Comparison of ENCODE assay signal across 8 cellular contexts in the genomic region with DNA sequence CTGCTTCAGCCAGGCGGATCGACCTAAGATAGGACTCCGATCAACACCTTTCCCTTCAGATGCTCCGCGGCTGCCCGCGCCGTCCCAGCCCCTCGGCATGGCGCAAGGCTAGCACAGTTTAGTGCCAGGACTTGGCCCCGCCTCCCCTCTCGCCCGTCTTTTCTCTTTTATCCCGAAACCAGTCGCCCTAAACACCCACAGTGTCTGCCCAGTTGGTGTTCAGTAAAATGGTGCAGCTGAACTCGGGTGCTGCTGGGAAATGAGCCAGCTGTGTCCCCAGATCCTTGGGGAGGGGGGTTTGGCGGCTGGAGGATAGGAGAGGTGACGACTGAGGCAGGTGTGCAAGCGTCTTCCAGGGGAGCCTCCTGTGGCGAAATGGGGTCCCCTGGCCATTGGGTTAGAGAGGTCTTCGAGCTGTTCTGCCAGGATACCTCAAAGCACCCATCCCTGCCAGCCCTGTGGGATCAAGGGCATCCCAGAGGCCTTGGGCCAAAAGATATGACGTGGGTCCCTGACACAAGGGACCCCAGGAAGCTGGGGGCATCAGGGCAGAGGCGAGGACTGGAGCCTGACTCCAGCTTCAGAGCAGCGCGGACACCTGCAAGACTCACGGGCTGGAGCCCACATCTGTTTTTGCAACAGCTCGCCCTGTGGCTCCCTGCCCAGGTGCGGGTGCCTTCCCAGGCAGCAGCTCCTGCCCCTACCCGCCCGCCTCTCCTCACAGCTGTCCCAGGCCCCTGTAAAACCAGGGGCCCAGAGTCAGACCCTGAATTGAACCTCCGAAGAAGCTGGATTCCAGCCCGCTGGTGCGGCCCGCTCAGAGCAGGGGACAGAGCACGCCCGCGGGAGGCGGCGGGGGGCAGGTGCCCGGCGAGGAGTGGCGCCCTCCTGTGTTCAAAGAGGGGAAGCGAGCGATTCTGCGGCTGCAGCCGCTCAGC.
A peak's percentile ranks its signal among the peaks of the same experiment; 100 is the strongest.
DNase-seq lines count a peak whose midpoint lies in the region; ATAC-seq and TF ChIP-seq lines count a peak whose summit lies in the region.

No MANE protein-coding gene starts in this region.

- ATAC-seq in HG02798 (IDR thresholded peaks at IDR 0.05; ENCODE audit: poor library complexity, unreplicated experiment), result peak; percentile 80
- peak; percentile 93 for ATAC-seq in activated CD8-positive, alpha-beta T cell treated with anti-CD3 and anti-CD28 coated beads for 36 hours
- no peak for ATAC-seq in HG03097 (IDR thresholded peaks at IDR 0.05; ENCODE audit: low FRiP score, unreplicated experiment)

- no peaks in the 10 kb centered on the region for H3K36me3 Mint-ChIP-seq in activated CD8-positive, alpha-beta T cell treated with anti-CD3 and anti-CD28 coated beads for 36 hours (ENCODE audit: low read depth)

- peaks cover 7% of the 10 kb centered on the region for H3K4me1 ChIP-seq in effector memory CD4-positive, alpha-beta T cell (ENCODE audit: control insufficient read depth, insufficient read depth, low read length, poor library complexity, severe bottlenecking)

- H3K4me1 Mint-ChIP-seq in activated CD8-positive, alpha-beta T cell treated with anti-CD3 and anti-CD28 coated beads for 36 hours (ENCODE audit: low read depth), result peaks cover 11% of the 10 kb centered on the region

- DNase-seq in Daoy (ENCODE audit: low read depth), result peak; percentile 51
- DNase-seq in NCI-H510A (lab: John Stamatoyannopoulos, UW), result peak; percentile 22
- DNase-seq in activated CD8-positive, alpha-beta T cell treated with anti-CD3 and anti-CD28 coated beads for 36 hours, result peak; percentile 72
- DNase-seq in effector memory CD4-positive, alpha-beta T cell, result peak; percentile 24 to 31 (median 30)
- DNase-seq in midbrain (lab: John Stamatoyannopoulos, UW), result peak; percentile 31
- peak; percentile 42 for DNase-seq in stimulated activated CD8-positive, alpha-beta memory T cell treated with anti-CD3 and anti-CD28 coated beads, Interleukin-4, amount 100 ng/mL, for 24 hours (ENCODE audit: low read depth)

- POLR2A ChIA-PET in activated CD8-positive, alpha-beta T cell treated with anti-CD3 and anti-CD28 coated beads for 36 hours (lab: Charles Lee), result interaction anchor here (1.1 kb wide), 1 partner anchor 18 kb away, joined by 3 read pairs; no protein-coding TSS in a partner anchor

- peak overlapping the region; percentile 20 for H3K4me3 Mint-ChIP-seq in activated CD8-positive, alpha-beta T cell treated with anti-CD3 and anti-CD28 coated beads for 36 hours

- H3K9me3 ChIP-seq in effector memory CD4-positive, alpha-beta T cell (ENCODE audit: control insufficient read depth, low read length), result no peaks in the 10 kb centered on the region

- H3K36me3 ChIP-seq in effector memory CD4-positive, alpha-beta T cell (ENCODE audit: control insufficient read depth, insufficient read depth, low read length), result no peaks in the 10 kb centered on the region

- no peak overlapping the region for H3K27ac Mint-ChIP-seq in activated CD8-positive, alpha-beta T cell treated with anti-CD3 and anti-CD28 coated beads for 36 hours

- no peak overlapping the region for H3K27ac ChIP-seq in effector memory CD4-positive, alpha-beta T cell (ENCODE audit: insufficient read depth, low read length, poor library complexity, severe bottlenecking)

- H3K4me3 ChIP-seq in effector memory CD4-positive, alpha-beta T cell (ENCODE audit: insufficient read depth, low read depth, low read length, poor library complexity, severe bottlenecking), result peak overlapping the region; percentile 49

- H3K9me3 Mint-ChIP-seq in activated CD8-positive, alpha-beta T cell treated with anti-CD3 and anti-CD28 coated beads for 36 hours, result no peaks in the 10 kb centered on the region

- intact Hi-C loops in activated CD8-positive, alpha-beta T cell treated with anti-CD3 and anti-CD28 coated beads for 36 hours (cut with micrococcal nuclease), result loop anchor here (2.0 kb wide), 1 partner anchor 67 kb away; no protein-coding TSS in a partner anchor

- CTCF ChIA-PET in activated CD8-positive, alpha-beta T cell treated with anti-CD3 and anti-CD28 coated beads for 36 hours (lab: Charles Lee), result interaction anchor here (0.7 to 12.6 kb wide), 39 partner anchors 8 to 280 kb away, joined by 3 to 168 read pairs (median 5); partner anchors contain the start of genes MCM10 and PRPF18

- TF ChIP-seq CTCF in activated CD8-positive, alpha-beta T cell treated with anti-CD3 and anti-CD28 coated beads for 36 hours (IDR thresholded peaks at IDR 0.05), result peak; percentile 88

- H3K27me3 Mint-ChIP-seq in activated CD8-positive, alpha-beta T cell treated with anti-CD3 and anti-CD28 coated beads for 36 hours, result peaks cover 43% of the 10 kb centered on the region

- H3K27me3 ChIP-seq in effector memory CD4-positive, alpha-beta T cell (replicated peaks; ENCODE audit: control insufficient read depth, insufficient read depth, low read length, poor library complexity, severe bottlenecking), result peaks cover 14% of the 10 kb centered on the region

Comparison
In these comparisons a context has a peak if more than half of its experiments do, and no peak if none do; other contexts are left out.
1. DNase-seq: peak in every context shown above with its lines; median percentile 72 in activated CD8-positive, alpha-beta T cell treated with anti-CD3 and anti-CD28 coated beads for 36 hours; 51 in Daoy; 42 in stimulated activated CD8-positive, alpha-beta memory T cell treated with anti-CD3 and anti-CD28 coated beads, Interleukin-4, amount 100 ng/mL, for 24 hours; 31 in midbrain; 30 in effector memory CD4-positive, alpha-beta T cell; 22 in NCI-H510A.